ENCODE assay signal across 23 cellular contexts in genomic region chr19:366951-367350, GRCh38. TPM values are rescaled to one million over a fixed set of nuclear protein-coding genes. Genes with fewer than 3 reads are reported as not detected.
"Had no signal": no experiment of that assay in that cellular context is flagged by ENCODE, and none has a peak within 500 bp of the region (broad histone marks: within the 10 kb centered on the region; RNA-seq: fewer than 3 reads in every experiment).

No MANE protein-coding gene starts in this region.

- H3K4me3 ChIP-seq: breast epithelium had no signal

- H3K4me3 Mint-ChIP-seq: activated B cell treated with CpG ODN at 0.5 μM for 24 hours; activated CD8-positive, alpha-beta T cell treated with anti-CD3 and anti-CD28 coated beads for 36 hours; activated naive CD4-positive, alpha-beta T cell treated with anti-CD3 and anti-CD28 coated beads, Interleukin-2, amount 50 U/mL, for 24 hours; activated T-cell treated with anti-CD3 and anti-CD28 coated beads, Interleukin-2, amount 50 U/mL, for 72 hours; T-helper 17 cell had no signal

- ATAC-seq: activated CD8-positive, alpha-beta T cell treated with anti-CD3 and anti-CD28 coated beads for 36 hours; activated T-cell treated with anti-CD3 and anti-CD28 coated beads, Interleukin-2, amount 50 U/mL, for 72 hours; T-helper 17 cell had no signal

- H3K27ac ChIP-seq: breast epithelium had no signal

- H3K36me3 Mint-ChIP-seq: activated naive CD4-positive, alpha-beta T cell treated with anti-CD3 and anti-CD28 coated beads, Interleukin-2, amount 50 U/mL, for 24 hours had no signal

- DNase-seq: activated B cell treated with CpG ODN at 0.5 μM for 24 hours; activated CD8-positive, alpha-beta memory T cell treated with anti-CD3 and anti-CD28 coated beads, Interleukin-2, amount 50 U/mL, for 4 hours; activated CD8-positive, alpha-beta T cell treated with anti-CD3 and anti-CD28 coated beads for 36 hours; activated naive CD4-positive, alpha-beta T cell; activated T-cell treated with anti-CD3 and anti-CD28 coated beads, Interleukin-2, amount 50 U/mL, for 72 hours; central memory CD4-positive, alpha-beta T cell; Karpas-422; MM.1S; NCI-H1105; NCI-H1436; NCI-H1694 treated with DMSO at 0.1 percent for 48 hours; NCI-H2029 treated with DMSO at 0.1 percent for 48 hours; NCI-H345; NCI-H510A; NCI-H526 treated with DMSO at 0.1 percent for 48 hours; NCI-H82; NK-92 treated with Interleukin-12 subunit alpha and Interleukin-12 subunit beta, amount 100 ng/mL, for 24 hours; SIG-M5; T-helper 17 cell; T-helper 9 cell had no signal

- H3K27ac Mint-ChIP-seq: activated B cell treated with CpG ODN at 0.5 μM for 24 hours; activated CD8-positive, alpha-beta T cell treated with anti-CD3 and anti-CD28 coated beads for 36 hours; activated naive CD4-positive, alpha-beta T cell treated with anti-CD3 and anti-CD28 coated beads, Interleukin-2, amount 50 U/mL, for 24 hours; activated T-cell treated with anti-CD3 and anti-CD28 coated beads, Interleukin-2, amount 50 U/mL, for 72 hours; activated T-helper 2 cell treated with anti-CD3 and anti-CD28 coated beads, Interferon-gamma antibody, Interleukin-2, Interleukin-4, amounts not matched to agents 10 μg/mL and 5 μg/mL and 100 μg/mL, durations not matched to agents 14 hours and 24 hours and 36 hours; T-helper 17 cell had no signal

- H3K4me1 ChIP-seq: breast epithelium had no signal

- H3K9me3 Mint-ChIP-seq: activated B cell treated with CpG ODN at 0.5 μM for 24 hours; activated CD8-positive, alpha-beta T cell treated with anti-CD3 and anti-CD28 coated beads for 36 hours; activated naive CD4-positive, alpha-beta T cell treated with anti-CD3 and anti-CD28 coated beads, Interleukin-2, amount 50 U/mL, for 24 hours; activated T-cell treated with anti-CD3 and anti-CD28 coated beads, Interleukin-2, amount 50 U/mL, for 72 hours; activated T-helper 2 cell treated with anti-CD3 and anti-CD28 coated beads, Interferon-gamma antibody, Interleukin-2, Interleukin-4, amounts not matched to agents 10 μg/mL and 5 μg/mL and 100 μg/mL, durations not matched to agents 14 hours and 24 hours and 36 hours had no signal

- H3K27me3 ChIP-seq: breast epithelium had no signal

- H3K9me3 ChIP-seq: breast epithelium had no signal

- H3K4me1 Mint-ChIP-seq: activated B cell treated with CpG ODN at 0.5 μM for 24 hours; activated naive CD4-positive, alpha-beta T cell treated with anti-CD3 and anti-CD28 coated beads, Interleukin-2, amount 50 U/mL, for 24 hours; T-helper 17 cell had no signal

- H3K36me3 ChIP-seq: breast epithelium had no signal

RNA-seq across cellular contexts. Expression of gene C2CD4C, which starts 42.0 kb away (rescaled TPM):
- total RNA-seq: activated B cell treated with CpG ODN at 0.5 μM for 24 hours, T-helper 17 cell had no signal
